ENCODE assay signal across 8 cellular contexts in genomic region chr2:221571391-221572179, GRCh38. TPM values are rescaled to one million over a fixed set of nuclear protein-coding genes. Genes with fewer than 3 reads are reported as not detected.
DNase-seq lines count a peak whose midpoint lies in the region; ATAC-seq and TF ChIP-seq lines count a peak whose summit lies in the region.

No MANE protein-coding gene starts in this region.

- peaks cover 0 to 3% (median 0%) of the 10 kb centered on the region in 7 donors for H3K9me3 Mint-ChIP-seq in naive B cell

- peak overlapping the region; percentile 45 to 97 (median 90) for H3K27ac Mint-ChIP-seq in naive B cell

- H3K4me3 ChIP-seq in fibroblast of lung (replicated peaks in 1 of 4; ENCODE audit: control extremely low read depth in 1 of 4, insufficient read depth in 1 of 4, low read depth in 3 of 4, low read length in 4 of 4), result peak overlapping the region; percentile 61 to 95 (median 84)
- H3K4me3 ChIP-seq in upper lobe of left lung, result peak overlapping the region; percentile 56 to 78 (median 62)

- H3K79me2 ChIP-seq in fibroblast of lung (ENCODE audit: control insufficient read depth, insufficient read depth, low read length), result peaks cover 15% of the 10 kb centered on the region

- TF ChIP-seq CTCF in fibroblast of lung (conservative IDR thresholded peaks at IDR 0.05 in 1 of 2, IDR thresholded peaks at IDR 0.05 in 1 of 2; ENCODE audit: low read depth in 1 of 2, low read length in 2 of 2) (no peak), upper lobe of left lung (IDR thresholded peaks at IDR 0.05) (no peak)

- H3K27ac ChIP-seq in fibroblast of lung (ENCODE audit: insufficient read depth, low read length), result peak overlapping the region; percentile 71
- peak overlapping the region; percentile 74 to 86 (median 80) for H3K27ac ChIP-seq in upper lobe of left lung

- no peaks in the 10 kb centered on the region for H3K36me3 Mint-ChIP-seq in naive B cell

- peaks cover 5% of the 10 kb centered on the region for H3K27me3 ChIP-seq in fibroblast of lung (ENCODE audit: control insufficient read depth, insufficient read depth, low read length)
- peaks cover 0 to 9% (median 2%) of the 10 kb centered on the region in 4 donors for H3K27me3 ChIP-seq in upper lobe of left lung

- no peak for TF ChIP-seq POLR2A in upper lobe of left lung (IDR thresholded peaks at IDR 0.05)

- peak overlapping the region; percentile 85 to 99 (median 94) for H3K4me3 Mint-ChIP-seq in naive B cell

- DNase-seq in LHCN-M2 (ENCODE audit: low read depth), result peak; percentile 33
- DNase-seq in activated T-cell treated with anti-CD3 and anti-CD28 coated beads, Interleukin-2, amount 50 U/mL, for 1 hour, result peak; percentile 55
- peak; percentile 50 to 54 for DNase-seq in fibroblast of lung (ENCODE audit: low read depth in 2 of 2)
- peak; percentile 36 for DNase-seq in naive B cell
- peak in 1 of 2 donors; percentile 85 for DNase-seq in upper lobe of left lung
- DNase-seq in H4 (ENCODE audit: low spot score), result no peak

- 0 to 2% methylated on average over 4 to 51 of the region's 71 CpGs for WGBS in upper lobe of left lung, 2 donors

- TF ChIP-seq EP300 in upper lobe of left lung (IDR thresholded peaks at IDR 0.05), result no peak

- peak overlapping the region; percentile 84 for H3K4me2 ChIP-seq in fibroblast of lung (ENCODE audit: extremely low read depth, insufficient read depth, low read length)

- no peaks in the 10 kb centered on the region for H4K20me1 ChIP-seq in fibroblast of lung (ENCODE audit: control insufficient read depth, extremely low read depth, insufficient read depth, low read length)

- H3K9ac ChIP-seq in ES-I3 (ENCODE audit: low read depth, low read length), result peak overlapping the region; percentile 73
- H3K9ac ChIP-seq in fibroblast of lung (ENCODE audit: insufficient read depth, low read length), result peak overlapping the region; percentile 57

- H3K9me3 ChIP-seq in ES-I3 (ENCODE audit: control insufficient read depth, insufficient read depth, low read length), result no peaks in the 10 kb centered on the region
- H3K9me3 ChIP-seq in fibroblast of lung (ENCODE audit: control insufficient read depth, insufficient read depth, low read depth, low read length), result no peaks in the 10 kb centered on the region
- H3K9me3 ChIP-seq in upper lobe of left lung, result no peaks in the 10 kb centered on the region

- H2AFZ ChIP-seq in fibroblast of lung (ENCODE audit: low read length), result peak overlapping the region; percentile 89

- no peaks in the 10 kb centered on the region for H3K36me3 ChIP-seq in ES-I3 (ENCODE audit: insufficient read depth, low read length)
- H3K36me3 ChIP-seq in fibroblast of lung (ENCODE audit: control insufficient read depth, insufficient read depth, low read length), result no peaks in the 10 kb centered on the region
- H3K36me3 ChIP-seq in upper lobe of left lung, result no peaks in the 10 kb centered on the region

- peaks cover 54 to 59% (median 57%) of the 10 kb centered on the region in 3 donors for H3K27me3 Mint-ChIP-seq in naive B cell

- H3K4me1 ChIP-seq in ES-I3 (ENCODE audit: insufficient read depth, low read length) (peaks cover 16% of the 10 kb centered on the region), fibroblast of lung (ENCODE audit: control insufficient read depth, extremely low read depth, insufficient read depth, low read length) (no peaks in the 10 kb centered on the region), upper lobe of left lung (peaks cover 14 to 42% (median 20%) of the 10 kb centered on the region in 4 donors)

- ATAC-seq in GM21576 (IDR thresholded peaks at IDR 0.05; ENCODE audit: unreplicated experiment) (peak; percentile 9), naive B cell (ENCODE audit: low read depth in 2 of 2) (peak; percentile 4 to 11), upper lobe of left lung (ENCODE audit: low FRiP score in 2 of 2) (peak; percentile 12 to 37)

- H3K4me1 Mint-ChIP-seq in naive B cell, result peaks cover 29 to 51% (median 30%) of the 10 kb centered on the region in 3 donors

RNA-seq across cellular contexts. Expression of gene EPHA4, which starts 0.5 kb away (rescaled TPM):
- total RNA-seq in LHCN-M2 (2014; rRNA removed), result 6.6 and 17.4 TPM in 2 replicates
- 3.6 TPM for polyA plus RNA-seq in LHCN-M2 (2012)
- 12.8 and 21.0 TPM in 2 replicates for total RNA-seq in fibroblast of lung
- 9.6 and 16.4 TPM in 2 replicates for polyA plus RNA-seq in fibroblast of lung
- polyA plus RNA-seq in fibroblast of lung (2012), result 7.5 and 10.2 TPM in 2 replicates
- polyA minus RNA-seq in fibroblast of lung (ENCODE audit: low replicate concordance), result 32.6 and 53.8 TPM in 2 replicates
- polyA plus RNA-seq in naive B cell (ENCODE audit: low read depth in 6 of 6), result 10 to 100 TPM in 1 of 6 donors, 1 to 10 TPM in 4, under 1 TPM in 1; 0.84 to 14.3 (median 5.4) TPM
- total RNA-seq in upper lobe of left lung, result 10 to 100 TPM in 5 of 6 donors, 1 to 10 TPM in 1; 9.5 to 33.5 (median 22.3) TPM
- 103 and 110 TPM in 2 replicates for total RNA-seq in H4 (2014; rRNA removed; shearing (Covaris generic))
